Comparison of ENCODE assay signal across 9 cellular contexts in genomic region chr14:59632381-59632780, GRCh38. TPM values are rescaled to one million over a fixed set of nuclear protein-coding genes. Genes with fewer than 3 reads are reported as not detected.
DNase-seq lines count a peak whose midpoint lies in the region; FAIRE-seq and TF ChIP-seq lines count a peak whose summit lies in the region.
"Had no signal": no experiment of that assay in that cellular context is flagged by ENCODE, and none has a peak within 500 bp of the region (broad histone marks: within the 10 kb centered on the region; RNA-seq: fewer than 3 reads in every experiment).

No MANE protein-coding gene starts in this region.

- H3K4me3 ChIP-seq in AG09309 (ENCODE audit: control insufficient read depth, low read depth, low read length) (no peak overlapping the region), astrocyte (ENCODE audit: insufficient read depth, low read depth, low read length) (no peak overlapping the region), mesendoderm (ENCODE audit: low read length) (no peak overlapping the region)
- H3K4me3 ChIP-seq in CD4-positive, alpha-beta memory T cell (ENCODE audit: low read length in 2 of 2), result no peak overlapping the region

- in situ Hi-C loops in GM13976 (cut with MboI; ENCODE audit: low sequenced_read_pairs, unreplicated experiment), result loop anchor here (25.0 kb wide), 1 partner anchor 555 kb away; no protein-coding TSS in a partner anchor

- no peaks in the 10 kb centered on the region for H3K9me3 ChIP-seq in astrocyte (ENCODE audit: insufficient read depth, low read depth, low read length)
- no peaks in the 10 kb centered on the region for H3K9me3 ChIP-seq in CD4-positive, alpha-beta memory T cell (ENCODE audit: control insufficient read depth in 1 of 2, low read length in 2 of 2)

- no peak overlapping the region for H4K8ac ChIP-seq in mesendoderm (ENCODE audit: low read depth, low read length)

- H2AFZ ChIP-seq in astrocyte (ENCODE audit: low read depth, low read length), result no peak overlapping the region

- no peak for DNase-seq in AG09309 (ENCODE audit: low read depth)
- peak; percentile 55 for DNase-seq in GM13976 (ENCODE audit: low spot score)
- DNase-seq in NCI-H1436 treated with DMSO at 0.1 percent for 48 hours (lab: John Stamatoyannopoulos, UW), result peak; percentile 10
- peak; percentile 3 for DNase-seq in astrocyte (ENCODE audit: low read depth)
- DNase-seq in mesendoderm, result peak; percentile 73
- DNase-seq in activated T-helper 1 cell treated with anti-CD3 and anti-CD28 coated beads, Interleukin-12 subunit alpha, Interleukin-12 subunit beta, Interleukin-2, Interleukin-4 antibody, amounts not matched to agents 30 ng/mL and 10 ng/mL and 1 ng/mL, durations not matched to agents 14 hours and 24 hours and 36 hours (ENCODE audit: low spot score), result no peak
- no peak for DNase-seq in OCI-M2 (lab: John Stamatoyannopoulos, UW; ENCODE audit: unreplicated experiment)
- no peak for DNase-seq in CD4-positive, alpha-beta memory T cell

- H3K79me1 ChIP-seq in mesendoderm (ENCODE audit: low read length), result no peaks in the 10 kb centered on the region

- FAIRE-seq in astrocyte (lab: Jason Lieb, UNC), result no peak

- no peak overlapping the region for H3K27ac ChIP-seq in astrocyte (ENCODE audit: low read depth, low read length)
- no peak overlapping the region for H3K27ac ChIP-seq in mesendoderm (ENCODE audit: low read depth, low read length)
- no peak overlapping the region for H3K27ac ChIP-seq in CD4-positive, alpha-beta memory T cell (ENCODE audit: low read depth, low read length)

- H3K27me3 ChIP-seq in astrocyte (ENCODE audit: insufficient read depth, low read length) (peaks cover 3% of the 10 kb centered on the region), mesendoderm (ENCODE audit: insufficient read depth, low read length, poor library complexity) (peaks cover 5% of the 10 kb centered on the region)
- no peaks in the 10 kb centered on the region for H3K27me3 ChIP-seq in CD4-positive, alpha-beta memory T cell (ENCODE audit: insufficient read depth, low read length)

- H3K4me3 Mint-ChIP-seq in astrocyte (ENCODE audit: unreplicated experiment), result no peak overlapping the region
- H3K4me3 Mint-ChIP-seq in activated T-helper 1 cell treated with anti-CD3 and anti-CD28 coated beads, Interleukin-12 subunit alpha, Interleukin-12 subunit beta, Interleukin-2, Interleukin-4 antibody, amounts not matched to agents 30 ng/mL and 10 ng/mL and 1 ng/mL, durations not matched to agents 14 hours and 24 hours and 36 hours, result no peak overlapping the region
- H3K4me3 Mint-ChIP-seq in CD4-positive, alpha-beta memory T cell, result no peak overlapping the region
- H3K4me3 Mint-ChIP-seq: central memory CD8-positive, alpha-beta T cell had no signal

- H2BK5ac ChIP-seq in mesendoderm (ENCODE audit: low read length), result no peak overlapping the region

- H3K79me2 ChIP-seq in astrocyte (ENCODE audit: insufficient read depth, low read length) (no peaks in the 10 kb centered on the region), mesendoderm (ENCODE audit: control insufficient read depth, insufficient read depth, low read length) (no peaks in the 10 kb centered on the region)

- H3K9ac ChIP-seq in astrocyte (ENCODE audit: low read length) (no peak overlapping the region), mesendoderm (ENCODE audit: low read length) (no peak overlapping the region)

- H3K4me1 Mint-ChIP-seq in astrocyte (ENCODE audit: low read depth, unreplicated experiment), result no peaks in the 10 kb centered on the region
- no peaks in the 10 kb centered on the region for H3K4me1 Mint-ChIP-seq in activated T-helper 1 cell treated with anti-CD3 and anti-CD28 coated beads, Interleukin-12 subunit alpha, Interleukin-12 subunit beta, Interleukin-2, Interleukin-4 antibody, amounts not matched to agents 30 ng/mL and 10 ng/mL and 1 ng/mL, durations not matched to agents 14 hours and 24 hours and 36 hours (ENCODE audit: low read depth)
- peaks cover 0 to 5% (median 2%) of the 10 kb centered on the region in 4 donors for H3K4me1 Mint-ChIP-seq in CD4-positive, alpha-beta memory T cell
- H3K4me1 Mint-ChIP-seq: central memory CD8-positive, alpha-beta T cell had no signal

- H3K36me3 Mint-ChIP-seq in astrocyte (ENCODE audit: low read depth, unreplicated experiment), result peaks cover 1% of the 10 kb centered on the region
- no peaks in the 10 kb centered on the region for H3K36me3 Mint-ChIP-seq in activated T-helper 1 cell treated with anti-CD3 and anti-CD28 coated beads, Interleukin-12 subunit alpha, Interleukin-12 subunit beta, Interleukin-2, Interleukin-4 antibody, amounts not matched to agents 30 ng/mL and 10 ng/mL and 1 ng/mL, durations not matched to agents 14 hours and 24 hours and 36 hours (ENCODE audit: low read depth)
- H3K36me3 Mint-ChIP-seq in CD4-positive, alpha-beta memory T cell, result no peaks in the 10 kb centered on the region

- H3K4me1 ChIP-seq in astrocyte (ENCODE audit: insufficient read depth, low read length) (no peaks in the 10 kb centered on the region), mesendoderm (ENCODE audit: control insufficient read depth, low read depth, low read length) (peaks cover 5% of the 10 kb centered on the region)
- H3K4me1 ChIP-seq in CD4-positive, alpha-beta memory T cell (ENCODE audit: insufficient read depth, low read length), result no peaks in the 10 kb centered on the region

- H3K56ac ChIP-seq in mesendoderm (ENCODE audit: low read length), result no peak overlapping the region

- H3K36me3 ChIP-seq in astrocyte (ENCODE audit: insufficient read depth, low read length), result no peaks in the 10 kb centered on the region
- no peaks in the 10 kb centered on the region for H3K36me3 ChIP-seq in mesendoderm (ENCODE audit: control insufficient read depth, insufficient read depth, low read length)
- no peaks in the 10 kb centered on the region for H3K36me3 ChIP-seq in CD4-positive, alpha-beta memory T cell (ENCODE audit: insufficient read depth, low read length)

- peaks cover 22% of the 10 kb centered on the region for H3K27me3 Mint-ChIP-seq in astrocyte (ENCODE audit: low read depth, unreplicated experiment)
- peaks cover 40% of the 10 kb centered on the region for H3K27me3 Mint-ChIP-seq in activated T-helper 1 cell treated with anti-CD3 and anti-CD28 coated beads, Interleukin-12 subunit alpha, Interleukin-12 subunit beta, Interleukin-2, Interleukin-4 antibody, amounts not matched to agents 30 ng/mL and 10 ng/mL and 1 ng/mL, durations not matched to agents 14 hours and 24 hours and 36 hours (ENCODE audit: insufficient read depth)
- peaks cover 24 to 31% of the 10 kb centered on the region in 2 donors for H3K27me3 Mint-ChIP-seq in CD4-positive, alpha-beta memory T cell

- H3K4ac ChIP-seq in mesendoderm (ENCODE audit: low read depth, low read length), result no peak overlapping the region

- no peak overlapping the region for H2AK5ac ChIP-seq in mesendoderm (ENCODE audit: low read length)

- intact Hi-C loops in activated T-helper 1 cell treated with anti-CD3 and anti-CD28 coated beads, Interleukin-12 subunit alpha, Interleukin-12 subunit beta, Interleukin-2, Interleukin-4 antibody, amounts not matched to agents 30 ng/mL and 10 ng/mL and 1 ng/mL, durations not matched to agents 14 hours and 24 hours and 36 hours (cut with micrococcal nuclease), result no loop called here
- intact Hi-C loops in CD4-positive, alpha-beta memory T cell (cut with micrococcal nuclease), result loop anchor here (2.0 kb wide), 1 partner anchor 552 kb away; no protein-coding TSS in a partner anchor

- H3K9me3 Mint-ChIP-seq in astrocyte (ENCODE audit: unreplicated experiment), result peaks cover 3% of the 10 kb centered on the region
- H3K9me3 Mint-ChIP-seq in activated T-helper 1 cell treated with anti-CD3 and anti-CD28 coated beads, Interleukin-12 subunit alpha, Interleukin-12 subunit beta, Interleukin-2, Interleukin-4 antibody, amounts not matched to agents 30 ng/mL and 10 ng/mL and 1 ng/mL, durations not matched to agents 14 hours and 24 hours and 36 hours, result no peaks in the 10 kb centered on the region
- peaks cover 0 to 2% (median 0%) of the 10 kb centered on the region in 8 donors for H3K9me3 Mint-ChIP-seq in CD4-positive, alpha-beta memory T cell
- H3K9me3 Mint-ChIP-seq: central memory CD8-positive, alpha-beta T cell had no signal

- H4K5ac ChIP-seq in mesendoderm (ENCODE audit: low read length), result no peak overlapping the region

- H3K18ac ChIP-seq in mesendoderm (ENCODE audit: low read length), result no peak overlapping the region

- POLR2A ChIA-PET in CD4-positive, alpha-beta memory T cell (lab: Charles Lee; ENCODE audit: partially characterized antibody), result no interaction called here

- no peak overlapping the region for H2BK15ac ChIP-seq in mesendoderm (replicated peaks; ENCODE audit: low read depth)

- CTCF ChIA-PET in CD4-positive, alpha-beta memory T cell (lab: Charles Lee; ENCODE audit: partially characterized antibody), result interaction anchor here (0.9 to 1.8 kb wide), 2 partner anchors 9 to 553 kb away, joined by 3 to 6 read pairs; no protein-coding TSS in a partner anchor

- H2BK120ac ChIP-seq in mesendoderm (ENCODE audit: low read depth, low read length), result no peak overlapping the region

- peak; percentile 52 for TF ChIP-seq CTCF in AG09309 (IDR thresholded peaks at IDR 0.05; ENCODE audit: control insufficient read depth, insufficient read depth, low read depth, low read length, missing control alignments)
- TF ChIP-seq CTCF in GM13976 (IDR thresholded peaks at IDR 0.05; ENCODE audit: borderline replicate concordance, control extremely low read depth, extremely low read depth, insufficient read depth, missing control alignments), result peak; percentile 56
- peak; percentile 45 for TF ChIP-seq CTCF in astrocyte (IDR thresholded peaks at IDR 0.05; ENCODE audit: insufficient read depth, low read depth, low read length)

- H3K23ac ChIP-seq in mesendoderm (ENCODE audit: low read length), result no peak overlapping the region

- H3K4me2 ChIP-seq in astrocyte (ENCODE audit: low read length) (no peak overlapping the region), mesendoderm (ENCODE audit: low read length) (no peak overlapping the region)

- no CpG with 5 or more reads among the region's 3 CpGs for WGBS in mesendoderm (ENCODE audit: extremely low coverage, insufficient coverage, low lambda C conversion rate)

- no peak overlapping the region for H3K27ac Mint-ChIP-seq in astrocyte (ENCODE audit: unreplicated experiment)
- no peak overlapping the region for H3K27ac Mint-ChIP-seq in activated T-helper 1 cell treated with anti-CD3 and anti-CD28 coated beads, Interleukin-12 subunit alpha, Interleukin-12 subunit beta, Interleukin-2, Interleukin-4 antibody, amounts not matched to agents 30 ng/mL and 10 ng/mL and 1 ng/mL, durations not matched to agents 14 hours and 24 hours and 36 hours
- H3K27ac Mint-ChIP-seq in CD4-positive, alpha-beta memory T cell, result no peak overlapping the region

- H4K20me1 ChIP-seq in astrocyte (ENCODE audit: insufficient read depth, low read length), result no peaks in the 10 kb centered on the region

RNA-seq across cellular contexts. Expression of gene CCDC175, which starts 55.8 kb away (rescaled TPM):
- total RNA-seq in astrocyte, result not detected in 2 replicates
- not detected for polyA plus RNA-seq in mesendoderm (2013, experiment 1 of 2)
- 0.03 TPM for polyA plus RNA-seq in mesendoderm (2013, experiment 2 of 2)
- total RNA-seq in activated T-helper 1 cell treated with anti-CD3 and anti-CD28 coated beads, Interleukin-12 subunit alpha, Interleukin-12 subunit beta, Interleukin-2, Interleukin-4 antibody, amounts not matched to agents 30 ng/mL and 10 ng/mL and 1 ng/mL, durations not matched to agents 14 hours and 24 hours and 36 hours, result not detected in 2 replicates
- total RNA-seq in CD4-positive, alpha-beta memory T cell, result not detected
- not detected for polyA plus RNA-seq in CD4-positive, alpha-beta memory T cell

Comparison
In these comparisons a context has a peak if more than half of its experiments do, and no peak if none do; other contexts are left out.
1. DNase-seq: peak in GM13976 (single experiment), NCI-H1436 treated with DMSO at 0.1 percent for 48 hours (single experiment), astrocyte (single experiment) and mesendoderm (single experiment); none in AG09309 (single experiment), activated T-helper 1 cell treated with anti-CD3 and anti-CD28 coated beads, Interleukin-12 subunit alpha, Interleukin-12 subunit beta, Interleukin-2, Interleukin-4 antibody, amounts not matched to agents 30 ng/mL and 10 ng/mL and 1 ng/mL, durations not matched to agents 14 hours and 24 hours and 36 hours (single experiment), OCI-M2 (single experiment) and CD4-positive, alpha-beta memory T cell (0 of 5).
2. Peak in every context shown above with its lines, with median percentiles within 50 percentile points of each other: CTCF ChIP-seq.